In the genomic region with DNA sequence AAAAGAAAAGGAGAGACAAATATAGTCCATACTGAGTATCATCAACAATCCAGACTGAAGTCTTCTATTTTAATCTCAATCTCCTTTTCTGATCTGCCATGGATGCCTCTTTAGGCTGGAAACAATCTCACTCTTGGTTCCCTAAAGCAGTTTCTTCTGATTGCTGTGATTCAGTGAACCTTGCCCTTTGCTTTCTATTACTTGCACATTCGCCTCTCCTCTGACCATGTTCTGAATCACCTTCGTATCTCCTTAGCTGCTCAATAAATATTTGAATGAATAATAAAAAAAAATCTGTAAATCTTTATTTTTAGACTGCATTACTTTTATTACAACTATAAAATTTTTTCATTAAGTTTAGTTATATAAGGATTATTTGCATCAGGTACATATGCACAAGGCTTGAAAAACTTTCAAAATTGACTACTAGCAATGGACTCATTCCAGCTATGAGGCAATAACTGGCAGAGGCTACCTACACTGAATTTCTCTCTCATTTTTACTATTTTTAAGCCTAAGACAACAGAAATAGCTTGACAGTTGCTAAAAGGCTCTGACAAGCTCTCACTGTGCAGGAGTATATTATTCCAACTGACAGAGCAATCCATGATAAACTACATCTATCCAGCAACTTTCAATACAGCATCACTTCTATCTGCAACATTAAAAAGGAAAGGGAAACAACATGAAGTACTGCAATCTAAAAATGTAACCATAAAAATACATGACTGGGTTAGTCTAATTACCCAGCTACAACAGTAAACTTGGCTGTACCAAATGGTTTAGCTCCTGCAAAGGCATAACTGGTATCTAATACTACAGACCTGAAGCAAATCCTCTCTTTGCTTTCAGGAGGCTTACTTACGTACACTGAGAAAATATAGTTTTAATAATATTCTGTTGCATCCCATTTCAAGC, we compare ENCODE assay signal across 21 cellular contexts. TPM values are rescaled to one million over a fixed set of nuclear protein-coding genes. Genes with fewer than 3 reads are reported as not detected.
DNase-seq lines count a peak whose midpoint lies in the region; FAIRE-seq and TF ChIP-seq lines count a peak whose summit lies in the region.
"Had no signal": no experiment of that assay in that cellular context is flagged by ENCODE, and none has a peak within 500 bp of the region (broad histone marks: within the 10 kb centered on the region; RNA-seq: fewer than 3 reads in every experiment).

No MANE protein-coding gene starts in this region.

- H3K4me2 ChIP-seq in osteoblast (ENCODE audit: insufficient read depth, low read length) = peak overlapping the region; percentile 17

- no peak overlapping the region for H3K4me3 ChIP-seq in osteoblast (ENCODE audit: insufficient read depth, low read length)
- H3K4me3 ChIP-seq: ascending aorta, coronary artery had no signal

- peaks cover 14% of the 10 kb centered on the region for H3K4me1 ChIP-seq in osteoblast (ENCODE audit: insufficient read depth, low read length)
- H3K4me1 ChIP-seq: foreskin keratinocyte had no signal

- H3K27ac ChIP-seq in osteoblast (ENCODE audit: low read depth, low read length) = peak overlapping the region; percentile 51
- H3K27ac ChIP-seq: ascending aorta, coronary artery, foreskin keratinocyte, neutrophil, VCaP had no signal

- H3K36me3 ChIP-seq in osteoblast (ENCODE audit: insufficient read depth, low read length) = peaks cover 36% of the 10 kb centered on the region

- H4K20me1 ChIP-seq in osteoblast (ENCODE audit: insufficient read depth, low read length) = peaks cover 53% of the 10 kb centered on the region

- no peak overlapping the region for H2AFZ ChIP-seq in osteoblast (ENCODE audit: low read length)

- no peaks in the 10 kb centered on the region for H3K9me3 ChIP-seq in osteoblast (ENCODE audit: low read depth, low read length)
- H3K9me3 ChIP-seq: ascending aorta, neutrophil had no signal

- no peak for TF ChIP-seq POLR2A in GM12891 (IDR thresholded peaks at IDR 0.05; ENCODE audit: low read depth, low read length)

- DNase-seq in GM12891 (ENCODE audit: insufficient read length, low spot score) (no peak), RKO (ENCODE audit: low spot score) (peak; percentile 34), fibroblast of peridontal ligament (ENCODE audit: extremely low read depth) (peak; percentile 35), osteoblast (ENCODE audit: insufficient read length, low spot score, missing footprints) (no peak), NCI-H748 treated with DMSO at 0.1 percent for 48 hours (lab: John Stamatoyannopoulos, UW) (no peak), occipital lobe (lab: John Stamatoyannopoulos, UW) (no peak), H4 (ENCODE audit: low spot score) (no peak)
- DNase-seq: activated CD4-positive, alpha-beta T cell treated with anti-CD3 and anti-CD28 coated beads, Interleukin-2, amount 50 U/mL, for 4 hours; activated naive CD4-positive, alpha-beta T cell treated with Interleukin-2 at 50 U/mL for 16 hours; DMS79; foreskin keratinocyte; left ventricle myocardium superior; NCI-H1417 treated with DMSO at 0.1 percent for 48 hours; NCI-H524 treated with DMSO at 0.1 percent for 48 hours; retina; SHP77; T-cell had no signal

- peaks cover 79% of the 10 kb centered on the region for H3K79me2 ChIP-seq in osteoblast (ENCODE audit: insufficient read depth, low read length)

- FAIRE-seq in GM12891 (lab: Jason Lieb, UNC) = peak; percentile 51

- no peak for TF ChIP-seq CTCF in osteoblast (IDR thresholded peaks at IDR 0.05; ENCODE audit: extremely low read depth, low read depth, low read length)

- H3K27me3 ChIP-seq in osteoblast (ENCODE audit: insufficient read depth, low read length) = no peaks in the 10 kb centered on the region
- H3K27me3 ChIP-seq: ascending aorta, foreskin keratinocyte, neutrophil had no signal

TF ChIP-seq in GM12891, 5 proteins besides CTCF, POLR2A, EP300 and RAD21:
- no peak for TF ChIP-seq POLR2AphosphoS5 (IDR thresholded peaks at IDR 0.05; ENCODE audit: low read depth, low read length)
- no peak for TF ChIP-seq TAF1 (IDR thresholded peaks at IDR 0.05; ENCODE audit: low read depth, low read length)
- TF ChIP-seq SPI1 (IDR thresholded peaks at IDR 0.05; ENCODE audit: low read depth, low read length) = no peak
- TF ChIP-seq POU2F2 (IDR thresholded peaks at IDR 0.05; ENCODE audit: low read depth, low read length) = no peak
- TF ChIP-seq PAX5 (IDR thresholded peaks at IDR 0.05; ENCODE audit: insufficient read depth, low read length, severe bottlenecking) = no peak

RNA-seq across cellular contexts. Expression of gene TM9SF3, which starts 25.6 kb away (rescaled TPM):
- 22.8 TPM for polyA plus RNA-seq in GM12891 (2012; ENCODE audit: low read depth, missing spikeins)
- total RNA-seq in osteoblast (118 and 124 TPM in 2 replicates), occipital lobe (129 TPM)
- total RNA-seq in H4 (2014; rRNA removed; shearing (Covaris generic)) = 44.1 and 72.4 TPM in 2 replicates

RNA-seq across cellular contexts. Expression of gene TLL2, which starts 47.5 kb away (rescaled TPM):
- 0.89 TPM for polyA plus RNA-seq in GM12891 (2012; ENCODE audit: low read depth, missing spikeins)
- total RNA-seq in osteoblast (under 0.01 and 0.36 TPM in 2 replicates), occipital lobe (0.78 TPM)
- 0.31 and 0.64 TPM in 2 replicates for total RNA-seq in H4 (2014; rRNA removed; shearing (Covaris generic))
- total RNA-seq: ascending aorta had no signal

Comparison
In these comparisons a context has a peak if more than half of its experiments do, and no peak if none do; other contexts are left out.
1. DNase-seq: peak in RKO (single experiment) and fibroblast of peridontal ligament (single experiment); none in GM12891 (single experiment), osteoblast (single experiment), NCI-H748 treated with DMSO at 0.1 percent for 48 hours (single experiment), occipital lobe (single experiment) and H4 (single experiment).